ENCODE assay signal across 23 cellular contexts in the genomic region with DNA sequence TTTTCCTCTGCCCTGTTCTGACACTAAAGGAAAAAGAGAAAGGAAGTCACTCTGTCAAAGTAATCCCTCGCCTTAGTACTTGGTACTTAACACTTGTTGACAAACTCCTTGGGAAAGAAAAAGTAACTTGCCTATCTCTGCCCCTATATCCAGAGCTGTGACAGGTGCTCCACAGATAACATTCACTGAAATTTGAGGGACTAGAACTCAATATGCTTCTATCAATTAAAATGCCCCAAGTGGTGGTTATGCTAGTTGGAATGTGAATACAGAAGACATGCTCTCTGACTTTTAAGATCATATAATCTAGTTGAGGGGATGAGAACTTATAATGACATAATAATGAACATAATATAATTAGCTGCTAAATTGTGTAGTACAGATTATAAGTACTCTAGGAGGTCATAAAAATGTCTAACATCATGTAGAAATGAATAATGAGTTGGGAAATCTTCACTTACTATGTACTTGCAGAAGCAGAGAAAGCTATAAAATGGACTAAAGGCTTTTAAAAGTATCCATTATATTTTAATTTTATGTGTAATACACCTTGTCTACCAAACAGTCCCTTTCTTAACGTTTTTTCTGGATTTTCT.
"Had no signal": no experiment of that assay in that cellular context is flagged by ENCODE, and none has a peak within 500 bp of the region (broad histone marks: within the 10 kb centered on the region; RNA-seq: fewer than 3 reads in every experiment).

No MANE protein-coding gene starts in this region.

- H3K9me3 Mint-ChIP-seq: immature natural killer cell; natural killer cell; stimulated activated naive B cell treated with anti-CD40 and anti-IgM and Interleukin-4, amounts not matched to agents 10 μg/mL and 1 μg/mL and 100 μg/mL, for 72 hours; stimulated activated naive CD8-positive, alpha-beta T cell treated with anti-CD3 and anti-CD28 coated beads, Interleukin-15, amount 100 ng/mL, for 72 hours had no signal

- H3K4me3 Mint-ChIP-seq: immature natural killer cell; natural killer cell; neural crest cell; stimulated activated naive B cell treated with anti-CD40 and anti-IgM and Interleukin-4, amounts not matched to agents 10 μg/mL and 1 μg/mL and 100 μg/mL, for 72 hours; stimulated activated naive CD8-positive, alpha-beta T cell treated with anti-CD3 and anti-CD28 coated beads, Interleukin-15, amount 100 ng/mL, for 72 hours had no signal

- H3K27ac ChIP-seq: colonic mucosa, esophagus squamous epithelium, foreskin keratinocyte, left ventricle myocardium inferior, parathyroid adenoma, prostate gland, right lobe of liver, thoracic aorta, transverse colon had no signal

- H3K4me1 Mint-ChIP-seq: immature natural killer cell; natural killer cell; stimulated activated naive B cell treated with anti-CD40 and anti-IgM and Interleukin-4, amounts not matched to agents 10 μg/mL and 1 μg/mL and 100 μg/mL, for 72 hours; stimulated activated naive CD8-positive, alpha-beta T cell treated with anti-CD3 and anti-CD28 coated beads, Interleukin-15, amount 100 ng/mL, for 72 hours had no signal

- H3K27ac Mint-ChIP-seq: immature natural killer cell; natural killer cell; stimulated activated naive B cell treated with anti-CD40 and anti-IgM and Interleukin-4, amounts not matched to agents 10 μg/mL and 1 μg/mL and 100 μg/mL, for 72 hours; stimulated activated naive CD8-positive, alpha-beta T cell treated with anti-CD3 and anti-CD28 coated beads, Interleukin-15, amount 100 ng/mL, for 72 hours had no signal

- H3K36me3 ChIP-seq: colonic mucosa, esophagus squamous epithelium, left ventricle myocardium inferior, prostate gland, right lobe of liver, thoracic aorta, transverse colon had no signal

- H3K27me3 ChIP-seq: colonic mucosa, esophagus squamous epithelium, foreskin keratinocyte, right lobe of liver, transverse colon had no signal

- H3K27me3 Mint-ChIP-seq: stimulated activated naive CD8-positive, alpha-beta T cell treated with anti-CD3 and anti-CD28 coated beads, Interleukin-15, amount 100 ng/mL, for 72 hours had no signal

- FAIRE-seq: kidney had no signal

- ATAC-seq: foreskin keratinocyte; left cardiac atrium; natural killer cell; right lobe of liver; stimulated activated naive B cell treated with anti-CD40 and anti-IgM and Interleukin-4, amounts not matched to agents 10 μg/mL and 1 μg/mL and 100 μg/mL, for 72 hours; stimulated activated naive CD8-positive, alpha-beta T cell treated with anti-CD3 and anti-CD28 coated beads, Interleukin-15, amount 100 ng/mL, for 72 hours had no signal

- H3K36me3 Mint-ChIP-seq: immature natural killer cell; natural killer cell; stimulated activated naive B cell treated with anti-CD40 and anti-IgM and Interleukin-4, amounts not matched to agents 10 μg/mL and 1 μg/mL and 100 μg/mL, for 72 hours had no signal

- DNase-seq: colonic mucosa; dermis blood vessel endothelial cell; esophagus squamous epithelium; foreskin keratinocyte; immature natural killer cell; kidney; left cardiac atrium; left ventricle myocardium inferior; mesendoderm; natural killer cell; retina; right lobe of liver; stimulated activated CD4-positive, alpha-beta T cell treated with anti-CD3 and anti-CD28 coated beads, Interleukin-2, amount 100 ng/mL, for 24 hours; stimulated activated CD4-positive, alpha-beta T cell treated with anti-CD3 and anti-CD28 coated beads, Interleukin-4, amount 100 ng/mL, for 4 hours; stimulated activated naive B cell treated with anti-CD40 and anti-IgM and Interleukin-4, amounts not matched to agents 10 μg/mL and 1 μg/mL and 100 μg/mL, for 72 hours; stimulated activated naive CD8-positive, alpha-beta T cell treated with anti-CD3 and anti-CD28 coated beads, Interleukin-15, amount 100 ng/mL, for 72 hours; transverse colon had no signal

- H3K4me3 ChIP-seq: colonic mucosa, esophagus squamous epithelium, left ventricle myocardium inferior, lung, prostate gland, right lobe of liver, skin epidermis, thoracic aorta, transverse colon had no signal

- H3K9me3 ChIP-seq: colonic mucosa, esophagus squamous epithelium, left ventricle myocardium inferior, prostate gland, right lobe of liver, thoracic aorta, transverse colon had no signal

- H3K4me1 ChIP-seq: colonic mucosa, parathyroid adenoma, prostate gland, right lobe of liver, transverse colon had no signal
